ENCODE assay signal across 1 cellular context in the genomic region with DNA sequence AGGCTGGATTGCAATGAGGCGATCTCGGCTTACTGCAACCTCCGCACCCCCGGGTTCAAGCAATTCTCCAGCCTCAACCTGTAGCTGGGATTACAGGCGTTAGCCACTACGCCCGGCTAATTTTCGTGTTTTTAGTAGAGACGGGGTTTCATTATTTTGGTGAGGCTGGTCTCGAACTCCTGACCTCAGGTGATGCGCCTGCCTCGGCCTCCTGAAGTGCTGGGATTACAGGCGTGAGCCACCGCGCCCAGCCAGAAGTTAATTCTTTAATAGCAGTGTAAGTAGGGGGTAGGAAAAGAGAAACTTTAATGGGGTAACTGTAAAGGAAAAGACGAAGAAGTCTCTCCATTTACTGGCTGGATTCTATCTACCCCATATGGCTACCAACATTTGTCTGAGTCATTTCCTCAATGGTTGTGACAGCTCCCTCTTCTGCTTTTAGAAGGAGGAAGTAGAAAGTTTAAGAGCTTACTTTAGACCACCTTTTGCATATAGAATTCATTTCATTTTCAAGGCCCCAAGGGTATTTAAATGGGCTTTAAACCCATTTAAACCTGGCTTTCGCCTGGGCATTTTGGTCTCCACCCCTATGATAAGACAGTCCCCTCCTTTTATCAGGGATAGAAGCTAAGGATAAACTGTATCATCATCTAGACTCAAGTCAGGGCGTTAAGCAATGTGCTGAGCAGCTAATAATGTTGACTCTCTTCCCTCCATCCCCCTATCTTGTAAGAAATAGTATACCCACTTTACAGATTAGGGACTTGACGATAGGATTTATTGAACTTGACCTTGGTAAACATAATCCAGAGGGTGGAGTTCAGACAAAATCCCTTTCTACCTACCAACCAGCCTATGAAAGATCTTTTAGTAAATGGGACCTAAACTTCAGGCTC.
A peak's percentile ranks its signal among the peaks of the same experiment; 100 is the strongest.
TF ChIP-seq lines count a peak whose summit lies in the region.

No MANE protein-coding gene starts in this region.

TF ChIP-seq in K562, 482 proteins besides CTCF, POLR2A, EP300 and RAD21 (continued from another document and continues in another):
- TF ChIP-seq ZBTB40 (IDR thresholded peaks at IDR 0.05) (no peak), ZBTB40 (CRISPR knock-in tag; IDR thresholded peaks at IDR 0.05) (no peak), IRF1 (CRISPR knock-in tag; IDR thresholded peaks at IDR 0.05; ENCODE audit: borderline replicate concordance) (no peak), HNRNPH1 (optimal IDR thresholded peaks at IDR 0.05; ENCODE audit: low read depth, low read length) (no peak), FOSL1 (tag; conservative IDR thresholded peaks at IDR 0.05) (peak; percentile 67), HDGF (IDR thresholded peaks at IDR 0.05) (no peak), EP400 (IDR thresholded peaks at IDR 0.05) (peak; percentile 55; the same call in 1 of the 2 replicates), USF2 (CRISPR knock-in tag; IDR thresholded peaks at IDR 0.05) (no peak), BCOR (IDR thresholded peaks at IDR 0.05) (peak; percentile 49; the same call in 1 of the 2 replicates), KAT7 (CRISPR knock-in tag; IDR thresholded peaks at IDR 0.05; ENCODE audit: borderline replicate concordance) (no peak), GTF2F1 (IDR thresholded peaks at IDR 0.05; ENCODE audit: low read depth, low read length) (no peak), ZZZ3 (IDR thresholded peaks at IDR 0.05) (no peak), KLF6 (CRISPR knock-in tag; IDR thresholded peaks at IDR 0.05; ENCODE audit: borderline replicate concordance) (no peak), CHD4 (IDR thresholded peaks at IDR 0.05; ENCODE audit: insufficient read depth, insufficient replicate concordance, low read depth, low read length, poor library complexity, severe bottlenecking) (no peak), XRCC3 (IDR thresholded peaks at IDR 0.05) (no peak), KDM1A (IDR thresholded peaks at IDR 0.05) (peak; percentile 21 to 49; a peak in 3 of 4 replicates), PRPF4 (IDR thresholded peaks at IDR 0.05; ENCODE audit: insufficient read depth, low read depth, low read length, poor library complexity, severe bottlenecking) (no peak), PURB (CRISPR knock-in tag; IDR thresholded peaks at IDR 0.05; ENCODE audit: low read depth) (no peak)
- TF ChIP-seq, protein P1, sequence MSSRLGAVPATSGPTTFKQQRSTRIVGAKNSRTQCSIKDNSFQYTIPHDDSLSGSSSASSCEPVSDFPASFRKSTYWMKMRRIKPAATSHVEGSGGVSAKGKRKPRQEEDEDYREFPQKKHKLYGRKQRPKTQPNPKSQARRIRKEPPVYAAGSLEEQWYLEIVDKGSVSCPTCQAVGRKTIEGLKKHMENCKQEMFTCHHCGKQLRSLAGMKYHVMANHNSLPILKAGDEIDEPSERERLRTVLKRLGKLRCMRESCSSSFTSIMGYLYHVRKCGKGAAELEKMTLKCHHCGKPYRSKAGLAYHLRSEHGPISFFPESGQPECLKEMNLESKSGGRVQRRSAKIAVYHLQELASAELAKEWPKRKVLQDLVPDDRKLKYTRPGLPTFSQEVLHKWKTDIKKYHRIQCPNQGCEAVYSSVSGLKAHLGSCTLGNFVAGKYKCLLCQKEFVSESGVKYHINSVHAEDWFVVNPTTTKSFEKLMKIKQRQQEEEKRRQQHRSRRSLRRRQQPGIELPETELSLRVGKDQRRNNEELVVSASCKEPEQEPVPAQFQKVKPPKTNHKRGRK (tag; IDR thresholded peaks at IDR 0.05), result no peak
- TF ChIP-seq, protein P2, sequence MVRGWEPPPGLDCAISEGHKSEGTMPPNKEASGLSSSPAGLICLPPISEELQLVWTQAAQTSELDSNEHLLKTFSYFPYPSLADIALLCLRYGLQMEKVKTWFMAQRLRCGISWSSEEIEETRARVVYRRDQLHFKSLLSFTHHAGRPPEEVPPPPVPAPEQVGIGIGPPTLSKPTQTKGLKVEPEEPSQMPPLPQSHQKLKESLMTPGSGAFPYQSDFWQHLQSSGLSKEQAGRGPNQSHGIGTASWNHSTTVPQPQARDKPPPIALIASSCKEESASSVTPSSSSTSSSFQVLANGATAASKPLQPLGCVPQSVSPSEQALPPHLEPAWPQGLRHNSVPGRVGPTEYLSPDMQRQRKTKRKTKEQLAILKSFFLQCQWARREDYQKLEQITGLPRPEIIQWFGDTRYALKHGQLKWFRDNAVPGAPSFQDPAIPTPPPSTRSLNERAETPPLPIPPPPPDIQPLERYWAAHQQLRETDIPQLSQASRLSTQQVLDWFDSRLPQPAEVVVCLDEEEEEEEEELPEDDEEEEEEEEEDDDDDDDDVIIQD (CRISPR knock-in tag; IDR thresholded peaks at IDR 0.05), result no peak
- TF ChIP-seq, protein P3, sequence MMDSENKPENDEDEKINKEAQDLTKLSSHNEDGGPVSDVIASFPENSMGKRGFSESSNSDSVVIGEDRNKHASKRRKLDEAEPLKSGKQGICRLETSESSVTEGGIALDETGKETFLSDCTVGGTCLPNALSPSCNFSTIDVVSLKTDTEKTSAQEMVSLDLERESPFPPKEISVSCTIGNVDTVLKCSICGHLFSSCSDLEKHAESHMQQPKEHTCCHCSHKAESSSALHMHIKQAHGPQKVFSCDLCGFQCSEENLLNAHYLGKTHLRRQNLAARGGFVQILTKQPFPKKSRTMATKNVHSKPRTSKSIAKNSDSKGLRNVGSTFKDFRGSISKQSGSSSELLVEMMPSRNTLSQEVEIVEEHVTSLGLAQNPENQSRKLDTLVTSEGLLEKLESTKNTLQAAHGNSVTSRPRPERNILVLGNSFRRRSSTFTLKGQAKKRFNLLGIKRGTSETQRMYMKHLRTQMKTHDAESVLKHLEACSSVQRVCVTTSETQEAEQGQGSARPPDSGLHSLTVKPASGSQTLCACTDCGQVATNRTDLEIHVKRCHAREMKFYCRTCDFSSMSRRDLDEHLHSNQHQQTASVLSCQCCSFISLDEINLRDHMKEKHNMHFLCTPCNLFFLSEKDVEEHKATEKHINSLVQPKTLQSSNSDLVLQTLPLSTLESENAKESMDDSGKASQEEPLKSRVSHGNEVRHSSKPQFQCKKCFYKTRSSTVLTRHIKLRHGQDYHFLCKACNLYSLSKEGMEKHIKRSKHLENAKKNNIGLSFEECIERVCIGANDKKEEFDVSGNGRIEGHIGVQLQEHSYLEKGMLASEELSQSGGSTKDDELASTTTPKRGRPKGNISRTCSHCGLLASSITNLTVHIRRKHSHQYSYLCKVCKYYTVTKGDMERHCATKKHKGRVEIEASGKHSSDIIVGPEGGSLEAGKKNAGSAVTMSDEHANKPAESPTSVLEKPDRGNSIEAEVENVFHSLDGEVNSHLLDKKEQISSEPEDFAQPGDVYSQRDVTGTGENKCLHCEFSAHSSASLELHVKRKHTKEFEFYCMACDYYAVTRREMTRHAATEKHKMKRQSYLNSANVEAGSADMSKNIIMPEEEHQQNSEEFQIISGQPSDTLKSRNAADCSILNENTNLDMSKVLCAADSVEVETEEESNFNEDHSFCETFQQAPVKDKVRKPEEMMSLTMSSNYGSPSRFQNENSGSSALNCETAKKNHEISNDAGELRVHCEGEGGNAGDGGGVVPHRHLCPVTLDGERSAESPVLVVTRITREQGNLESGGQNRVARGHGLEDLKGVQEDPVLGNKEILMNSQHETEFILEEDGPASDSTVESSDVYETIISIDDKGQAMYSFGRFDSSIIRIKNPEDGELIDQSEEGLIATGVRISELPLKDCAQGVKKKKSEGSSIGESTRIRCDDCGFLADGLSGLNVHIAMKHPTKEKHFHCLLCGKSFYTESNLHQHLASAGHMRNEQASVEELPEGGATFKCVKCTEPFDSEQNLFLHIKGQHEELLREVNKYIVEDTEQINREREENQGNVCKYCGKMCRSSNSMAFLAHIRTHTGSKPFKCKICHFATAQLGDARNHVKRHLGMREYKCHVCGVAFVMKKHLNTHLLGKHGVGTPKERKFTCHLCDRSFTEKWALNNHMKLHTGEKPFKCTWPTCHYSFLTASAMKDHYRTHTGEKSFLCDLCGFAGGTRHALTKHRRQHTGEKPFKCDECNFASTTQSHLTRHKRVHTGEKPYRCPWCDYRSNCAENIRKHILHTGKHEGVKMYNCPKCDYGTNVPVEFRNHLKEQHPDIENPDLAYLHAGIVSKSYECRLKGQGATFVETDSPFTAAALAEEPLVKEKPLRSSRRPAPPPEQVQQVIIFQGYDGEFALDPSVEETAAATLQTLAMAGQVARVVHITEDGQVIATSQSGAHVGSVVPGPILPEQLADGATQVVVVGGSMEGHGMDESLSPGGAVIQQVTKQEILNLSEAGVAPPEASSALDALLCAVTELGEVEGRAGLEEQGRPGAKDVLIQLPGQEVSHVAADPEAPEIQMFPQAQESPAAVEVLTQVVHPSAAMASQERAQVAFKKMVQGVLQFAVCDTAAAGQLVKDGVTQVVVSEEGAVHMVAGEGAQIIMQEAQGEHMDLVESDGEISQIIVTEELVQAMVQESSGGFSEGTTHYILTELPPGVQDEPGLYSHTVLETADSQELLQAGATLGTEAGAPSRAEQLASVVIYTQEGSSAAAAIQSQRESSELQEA (IDR thresholded peaks at IDR 0.05; ENCODE audit: low read depth), result no peak
- TF ChIP-seq, protein P4, sequence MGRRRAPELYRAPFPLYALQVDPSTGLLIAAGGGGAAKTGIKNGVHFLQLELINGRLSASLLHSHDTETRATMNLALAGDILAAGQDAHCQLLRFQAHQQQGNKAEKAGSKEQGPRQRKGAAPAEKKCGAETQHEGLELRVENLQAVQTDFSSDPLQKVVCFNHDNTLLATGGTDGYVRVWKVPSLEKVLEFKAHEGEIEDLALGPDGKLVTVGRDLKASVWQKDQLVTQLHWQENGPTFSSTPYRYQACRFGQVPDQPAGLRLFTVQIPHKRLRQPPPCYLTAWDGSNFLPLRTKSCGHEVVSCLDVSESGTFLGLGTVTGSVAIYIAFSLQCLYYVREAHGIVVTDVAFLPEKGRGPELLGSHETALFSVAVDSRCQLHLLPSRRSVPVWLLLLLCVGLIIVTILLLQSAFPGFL (CRISPR knock-in tag; IDR thresholded peaks at IDR 0.05), result no peak
- TF ChIP-seq, protein P5, sequence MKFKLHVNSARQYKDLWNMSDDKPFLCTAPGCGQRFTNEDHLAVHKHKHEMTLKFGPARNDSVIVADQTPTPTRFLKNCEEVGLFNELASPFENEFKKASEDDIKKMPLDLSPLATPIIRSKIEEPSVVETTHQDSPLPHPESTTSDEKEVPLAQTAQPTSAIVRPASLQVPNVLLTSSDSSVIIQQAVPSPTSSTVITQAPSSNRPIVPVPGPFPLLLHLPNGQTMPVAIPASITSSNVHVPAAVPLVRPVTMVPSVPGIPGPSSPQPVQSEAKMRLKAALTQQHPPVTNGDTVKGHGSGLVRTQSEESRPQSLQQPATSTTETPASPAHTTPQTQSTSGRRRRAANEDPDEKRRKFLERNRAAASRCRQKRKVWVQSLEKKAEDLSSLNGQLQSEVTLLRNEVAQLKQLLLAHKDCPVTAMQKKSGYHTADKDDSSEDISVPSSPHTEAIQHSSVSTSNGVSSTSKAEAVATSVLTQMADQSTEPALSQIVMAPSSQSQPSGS (CRISPR knock-in tag; IDR thresholded peaks at IDR 0.05), result no peak
